In genomic region chr3:151971194-151971771, GRCh38 we compare ENCODE assay signal across 17 cellular contexts.
"Had no signal": no experiment of that assay in that cellular context is flagged by ENCODE, and none has a peak within 500 bp of the region (broad histone marks: within the 10 kb centered on the region; RNA-seq: fewer than 3 reads in every experiment).

No MANE protein-coding gene starts in this region.

- H3K27ac ChIP-seq: gastrocnemius medialis, prostate gland, right atrium auricular region, testis had no signal

- H3K27me3 ChIP-seq: gastrocnemius medialis, right atrium auricular region, testis had no signal

- H3K36me3 ChIP-seq: gastrocnemius medialis, prostate gland, right atrium auricular region had no signal

- H3K4me1 ChIP-seq: gastrocnemius medialis, prostate gland, testis had no signal

- H3K9me3 ChIP-seq: gastrocnemius medialis, prostate gland, right atrium auricular region, testis had no signal

- DNase-seq: activated B cell treated with CpG ODN at 0.5 μM for 24 hours; activated CD4-positive, alpha-beta memory T cell treated with anti-CD3 and anti-CD28 coated beads for 36 hours; activated CD4-positive, alpha-beta T cell treated with anti-CD3 and anti-CD28 coated beads for 4 hours; activated naive CD8-positive, alpha-beta T cell treated with anti-CD3 and anti-CD28 coated beads for 36 hours; activated T-cell treated with anti-CD3 and anti-CD28 coated beads for 4 hours; central memory CD4-positive, alpha-beta T cell; gastrocnemius medialis; head of caudate nucleus; kidney; naive thymus-derived CD8-positive, alpha-beta T cell; stimulated activated CD4-positive, alpha-beta T cell treated with anti-CD3 and anti-CD28 coated beads, Interleukin-2, amount 100 ng/mL, for 24 hours; SW 1271; T-helper 2 cell; testis had no signal

- ATAC-seq: esophagus mucosa; gastrocnemius medialis; naive thymus-derived CD8-positive, alpha-beta T cell had no signal

- H3K4me3 ChIP-seq: gastrocnemius medialis, prostate gland, right atrium auricular region, testis had no signal
